In the genomic region with DNA sequence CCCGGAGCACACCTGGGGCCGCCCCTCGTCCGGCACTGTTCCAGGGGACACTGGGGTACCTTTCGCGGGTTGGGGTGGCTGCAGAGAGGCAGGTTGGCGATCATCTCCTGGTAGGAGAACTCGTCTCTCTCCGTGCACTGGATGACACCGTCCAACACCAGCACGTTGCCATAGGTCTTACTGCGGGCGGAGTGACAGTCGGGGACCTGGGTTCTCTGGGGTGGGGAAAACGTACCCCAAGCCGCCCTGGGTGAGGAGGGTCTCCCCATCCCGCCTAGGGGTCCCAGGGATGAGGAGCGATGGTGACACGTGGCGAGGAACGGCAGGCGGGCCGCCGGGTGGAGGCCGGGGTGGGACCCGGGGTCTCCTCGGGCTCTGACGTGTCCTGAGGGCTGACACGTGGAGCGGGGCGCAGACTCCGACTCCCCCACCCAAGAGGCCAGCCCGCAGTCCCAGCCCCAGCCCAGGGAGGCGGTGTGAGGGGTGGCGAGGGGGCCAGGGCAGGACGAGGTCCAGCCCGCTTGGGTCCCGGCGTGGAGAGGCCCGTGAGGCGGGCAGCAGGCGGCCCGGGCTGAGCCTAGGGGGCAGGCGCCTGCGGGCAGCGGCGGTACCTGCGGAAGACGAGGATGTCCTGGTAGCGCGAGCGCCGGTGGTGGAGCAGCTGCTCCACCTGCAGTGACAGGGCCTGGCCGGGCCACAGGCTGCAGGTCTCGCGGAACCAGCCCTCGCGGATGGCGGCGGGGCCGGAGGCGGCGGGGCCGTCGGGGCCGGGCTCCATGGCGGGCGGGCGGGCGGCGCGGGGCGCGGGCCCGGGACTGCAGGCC, we compare ENCODE assay signal across 8 cellular contexts. TPM values are rescaled to one million over a fixed set of nuclear protein-coding genes. Genes with fewer than 3 reads are reported as not detected.
DNase-seq lines count a peak whose midpoint lies in the region; ATAC-seq and TF ChIP-seq lines count a peak whose summit lies in the region.

No MANE protein-coding gene starts in this region.

- peaks cover 27% of the 10 kb centered on the region for H3K79me2 ChIP-seq in GM23338 (replicated peaks; ENCODE audit: insufficient read depth)
- peaks cover 48% of the 10 kb centered on the region for H3K79me2 ChIP-seq in mammary epithelial cell (ENCODE audit: insufficient read depth, low read length)

- H3K36me3 Mint-ChIP-seq in GM23338 (ENCODE audit: low read depth), result peaks cover 58% of the 10 kb centered on the region

- H4K20me1 ChIP-seq in GM23338 (replicated peaks; ENCODE audit: insufficient read depth), result peaks cover 3% of the 10 kb centered on the region
- H4K20me1 ChIP-seq in mammary epithelial cell (ENCODE audit: insufficient read depth, low read length), result no peaks in the 10 kb centered on the region

- ATAC-seq in GM23338, result peak; percentile 7
- ATAC-seq in GM21447 (IDR thresholded peaks at IDR 0.05; ENCODE audit: unreplicated experiment), result no peak

- H3K4me3 ChIP-seq in GM23338 (peak overlapping the region; percentile 92), mammary epithelial cell (replicated peaks in 1 of 3; ENCODE audit: insufficient read depth in 1 of 3, low read depth in 2 of 3, low read length in 3 of 3) (peak overlapping the region; percentile 92 to 99 (median 95)), mononuclear cell (ENCODE audit: low read length) (peak overlapping the region; percentile 55), uterus (peak overlapping the region; percentile 39 to 61)

- no peaks in the 10 kb centered on the region for H3K9me2 ChIP-seq in GM23338 (ENCODE audit: insufficient read depth)

- TSS peak; percentile 29 for BruUV-seq in mammary epithelial cell (replicated peaks; lab: Mats Ljungman, UMichigan)

- DNase-seq in GM23338 (ENCODE audit: low spot score) (peak; percentile 52), NCI-H2171 (lab: John Stamatoyannopoulos, UW) (peak; percentile 52), mammary epithelial cell (peak; percentile 27), uterus (peak in 1 of 2 donors; percentile 25), GM13977 (ENCODE audit: low spot score) (no peak)

- H3K27ac Mint-ChIP-seq in GM23338, result peak overlapping the region; percentile 92

- H3K27me3 ChIP-seq in GM23338 (ENCODE audit: insufficient read depth) (no peaks in the 10 kb centered on the region), mammary epithelial cell (ENCODE audit: insufficient read depth, low read length) (no peaks in the 10 kb centered on the region), mononuclear cell (ENCODE audit: insufficient read depth, low read length) (no peaks in the 10 kb centered on the region), uterus (no peaks in the 10 kb centered on the region)

- CTCF ChIA-PET in mammary epithelial cell (lab: Charles Lee; ENCODE audit: low non-redundant PET), result interaction anchor here (0.5 kb wide), 1 partner anchor 195 kb away, joined by 9 read pairs; no protein-coding TSS in a partner anchor

- no peak overlapping the region for H3K27ac ChIP-seq in GM23338 (ENCODE audit: low read depth)
- peak overlapping the region; percentile 55 for H3K27ac ChIP-seq in mammary epithelial cell (ENCODE audit: insufficient read depth, low read depth, low read length)
- peak overlapping the region; percentile 13 to 47 for H3K27ac ChIP-seq in uterus

- dilution Hi-C loops in mammary epithelial cell (cut with HindIII; ENCODE audit: low sequenced_read_pairs), result no loop called here

- in situ Hi-C loops in mammary epithelial cell (cut with MboI; ENCODE audit: low sequenced_read_pairs in 2 of 2) (no loop called here), GM13977 (cut with MboI; ENCODE audit: low pct_unique_long_range_greater_than_20kb, low sequenced_read_pairs, unreplicated experiment) (no loop called here)

- H3K4me1 ChIP-seq in GM23338 (ENCODE audit: insufficient read depth) (peaks cover 9% of the 10 kb centered on the region; the same call in 1 of the 2 replicates), mammary epithelial cell (ENCODE audit: insufficient read depth, low read length) (peaks cover 12% of the 10 kb centered on the region), mononuclear cell (ENCODE audit: insufficient read depth, low read length) (peaks cover 29% of the 10 kb centered on the region), uterus (peaks cover 5 to 9% of the 10 kb centered on the region in 2 donors)

- H3K9me3 ChIP-seq in mammary epithelial cell (replicated peaks; ENCODE audit: insufficient read depth, low read length), result no peaks in the 10 kb centered on the region
- no peaks in the 10 kb centered on the region for H3K9me3 ChIP-seq in mononuclear cell (ENCODE audit: low read depth, low read length)
- no peaks in the 10 kb centered on the region for H3K9me3 ChIP-seq in uterus

- H3F3A ChIP-seq in GM23338 (replicated peaks; ENCODE audit: low read depth), result peaks cover 40% of the 10 kb centered on the region

- 5% methylated on average over 8 of the region's 75 CpGs for WGBS in mammary epithelial cell (ENCODE audit: low coverage, missing lambda C conversion rate)

- intact Hi-C loops in mammary epithelial cell (cut with micrococcal nuclease), result no loop called here
- intact Hi-C loops in uterus (cut with DNase I; ENCODE audit: low total_unique reads), result no loop called here

- TF ChIP-seq POLR2A in uterus (IDR thresholded peaks at IDR 0.05), result no peak

- no peaks in the 10 kb centered on the region; the same call in 2 of the 3 replicates for H3K9me3 Mint-ChIP-seq in GM23338

- H3K36me3 ChIP-seq in GM23338 (ENCODE audit: insufficient read depth) (peaks cover 4% of the 10 kb centered on the region; the same call in 1 of the 2 replicates), mammary epithelial cell (ENCODE audit: insufficient read depth, low read length) (peaks cover 22% of the 10 kb centered on the region), uterus (no peaks in the 10 kb centered on the region)

- peaks cover 16% of the 10 kb centered on the region for H3K4me1 Mint-ChIP-seq in GM23338

- H3K9ac ChIP-seq in mammary epithelial cell (ENCODE audit: insufficient read depth, low read length), result peak overlapping the region; percentile 67

- TF ChIP-seq CTCF in GM12874 (IDR thresholded peaks at IDR 0.05; ENCODE audit: insufficient read depth, low read depth, low read length) (0 out of 2 replicates have a peak, but pooled peaks have one; percentile 7), GM23338 (conservative IDR thresholded peaks at IDR 0.05; ENCODE audit: low read depth in 2 of 2) (no peak), mammary epithelial cell (conservative IDR thresholded peaks at IDR 0.05 in 1 of 2, IDR thresholded peaks at IDR 0.05 in 1 of 2; ENCODE audit: extremely low read depth in 1 of 2, insufficient read depth in 1 of 2, low read depth in 1 of 2, low read length in 2 of 2) (no peak), uterus (IDR thresholded peaks at IDR 0.05) (no peak), GM13977 (IDR thresholded peaks at IDR 0.05; ENCODE audit: extremely low read depth, insufficient read depth, missing control alignments) (no peak)

- peaks cover 11% of the 10 kb centered on the region for H3K27me3 Mint-ChIP-seq in GM23338 (ENCODE audit: insufficient read depth, low read depth, poor library complexity)

- H2AFZ ChIP-seq in GM23338 (no peak overlapping the region; the same call in 1 of the 2 replicates), mammary epithelial cell (ENCODE audit: low read depth, low read length) (peak overlapping the region; percentile 83)

- peak overlapping the region; percentile 99 for H3K4me3 Mint-ChIP-seq in GM23338

- H3K4me2 ChIP-seq in GM23338 (peak overlapping the region; percentile 89), mammary epithelial cell (ENCODE audit: insufficient read depth, low read depth, low read length) (peak overlapping the region; percentile 92)

TF ChIP-seq in GM23338, 12 proteins besides CTCF, POLR2A, EP300 and RAD21 (continues in another document):
- TF ChIP-seq ZNF331 (CRISPR knock-in tag; IDR thresholded peaks at IDR 0.05; ENCODE audit: low read depth), result no peak
- 0 out of 2 replicates have a peak, but pooled peaks have one; percentile 13 for TF ChIP-seq CREB1 (CRISPR knock-in tag; IDR thresholded peaks at IDR 0.05; ENCODE audit: low read depth)
- no peak for TF ChIP-seq ZNF114 (CRISPR knock-in tag; IDR thresholded peaks at IDR 0.05)
- TF ChIP-seq EZH2 (IDR thresholded peaks at IDR 0.05; ENCODE audit: low read depth, unreplicated experiment), result no peak

RNA-seq across cellular contexts. Expression of a gene that starts 0.4 kb away (rescaled TPM):
- total RNA-seq in GM23338 (2014; rRNA removed; shearing (Covaris generic)), result 144 and 170 TPM in 2 replicates
- polyA plus RNA-seq in GM23338 (2016; fragmentation: Nextera tagmentation; extraction: Ambion mirVana) (253 and 313 TPM in 2 replicates), mammary epithelial cell (164 TPM)
- total RNA-seq in mammary epithelial cell (100 to 1,000 TPM in 1 of 2 donors, 10 to 100 TPM in 1; 32.3 to 187 TPM), mononuclear cell (7.9 TPM), uterus (10 to 100 TPM; 15.5 to 86.3 (median 42.8) TPM)
- polyA minus RNA-seq in mammary epithelial cell, result 246 TPM

RNA-seq across cellular contexts. Expression of a gene that starts 12.3 kb away (rescaled TPM):
- total RNA-seq in GM23338 (2014; rRNA removed; shearing (Covaris generic)), result 0.31 and 1.5 TPM in 2 replicates
- polyA plus RNA-seq in GM23338 (2016; fragmentation: Nextera tagmentation; extraction: Ambion mirVana), result 0.71 and 0.78 TPM in 2 replicates
- total RNA-seq in mammary epithelial cell, result under 1 TPM in 1 of 2 donors, not detected in 1; 0.49 TPM
- 0.11 TPM for polyA plus RNA-seq in mammary epithelial cell
- not detected for polyA minus RNA-seq in mammary epithelial cell
- 0.10 TPM for total RNA-seq in mononuclear cell
- not detected for total RNA-seq in uterus

RNA-seq across cellular contexts. Expression of a gene that starts 40.3 kb away (rescaled TPM):
- total RNA-seq in GM23338 (2014; rRNA removed; shearing (Covaris generic)), result 59.5 and 72.9 TPM in 2 replicates
- polyA plus RNA-seq in GM23338 (2016; fragmentation: Nextera tagmentation; extraction: Ambion mirVana) (39.3 and 55.5 TPM in 2 replicates), mammary epithelial cell (72.4 TPM)
- total RNA-seq in mammary epithelial cell (10 to 100 TPM; 62.0 to 66.6 TPM), mononuclear cell (56.5 TPM), uterus (10 to 100 TPM; 32.4 to 98.1 (median 59.9) TPM)
- polyA minus RNA-seq in mammary epithelial cell, result 43.9 TPM

RNA-seq across cellular contexts. Expression of a gene that starts 46.9 kb away (rescaled TPM):
- total RNA-seq in GM23338 (2014; rRNA removed; shearing (Covaris generic)), result 258 and 313 TPM in 2 replicates
- polyA plus RNA-seq in GM23338 (2016; fragmentation: Nextera tagmentation; extraction: Ambion mirVana) (171 and 204 TPM in 2 replicates), mammary epithelial cell (88.6 TPM)
- total RNA-seq in mammary epithelial cell (100 to 1,000 TPM in 1 of 2 donors, 10 to 100 TPM in 1; 32.2 to 122 TPM), mononuclear cell (119 TPM), uterus (100 to 1,000 TPM; 176 to 617 (median 207) TPM)
- 241 TPM for polyA minus RNA-seq in mammary epithelial cell
